17 cellular contexts compared by ENCODE assay signal in the genomic region with DNA sequence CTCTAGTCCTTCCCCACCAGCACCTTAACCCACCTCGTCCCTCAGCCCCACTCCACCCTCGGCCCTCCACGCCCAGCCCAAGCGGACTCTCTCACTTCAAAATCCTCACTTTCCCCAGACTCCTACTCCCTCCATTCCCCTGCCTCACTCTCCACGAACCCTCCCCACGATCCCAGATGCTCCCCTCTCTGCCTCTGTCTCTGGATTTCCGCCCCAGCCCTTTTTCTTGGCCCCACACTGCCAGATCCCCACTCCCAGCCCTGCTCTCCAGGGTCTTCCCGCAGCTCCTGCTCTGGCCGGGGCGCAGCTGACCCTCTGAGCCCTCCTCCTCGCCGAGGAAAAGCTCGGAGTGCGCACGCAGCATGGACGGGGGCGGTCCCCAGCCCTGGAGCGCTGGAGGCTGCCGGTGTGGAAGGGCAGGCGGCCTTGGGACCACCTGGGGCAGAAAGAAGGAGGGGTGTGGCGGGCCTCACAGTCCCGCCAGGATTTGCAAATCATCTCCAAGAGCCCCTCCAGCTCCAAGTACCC. TPM values are rescaled to one million over a fixed set of nuclear protein-coding genes. Genes with fewer than 3 reads are reported as not detected.
DNase-seq lines count a peak whose midpoint lies in the region; ATAC-seq, FAIRE-seq and TF ChIP-seq lines count a peak whose summit lies in the region.
"Had no signal": no experiment of that assay in that cellular context is flagged by ENCODE, and none has a peak within 500 bp of the region (broad histone marks: within the 10 kb centered on the region; RNA-seq: fewer than 3 reads in every experiment).

Gene TMEM114, minus strand, starts transcription at position 351 of the 528 bp plus-strand sequence. CDS start 673 bp downstream, outside the sequence.

- H3K23me2 ChIP-seq in H9 (ENCODE audit: insufficient read length, low read depth, low read length, poor library complexity, severe bottlenecking), result peaks cover 16% of the 10 kb centered on the region

- H3K18ac ChIP-seq in H9 (ENCODE audit: insufficient read length, low read depth, low read length), result no peak within 1 kb of the TSS

- H3K79me1 ChIP-seq in H9 (ENCODE audit: insufficient read depth, low read depth, low read length, poor library complexity, severe bottlenecking), result no peaks in the 10 kb centered on the region

- no peak within 1 kb of the TSS for H3K4ac ChIP-seq in H9 (ENCODE audit: low read depth, low read length)

- no peak within 1 kb of the TSS for H4K91ac ChIP-seq in H9 (ENCODE audit: insufficient read length, low read depth, low read length)

- no peak for ATAC-seq in RWPE2 (ENCODE audit: low read depth)
- peak in 3 of 4 donors; percentile 18 to 24 (median 22) for ATAC-seq in pancreas
- ATAC-seq in HG03460 (IDR thresholded peaks at IDR 0.05; ENCODE audit: unreplicated experiment), result no peak
- no peak for ATAC-seq in HG02852 (IDR thresholded peaks at IDR 0.05; ENCODE audit: unreplicated experiment)

- H3K14ac ChIP-seq in H9 (ENCODE audit: insufficient read depth, low read length), result peak within 1 kb of the TSS; percentile 74

- H3K27me3 ChIP-seq in H9 (ENCODE audit: insufficient read depth, low read length), result peaks cover 23% of the 10 kb centered on the region; the same call in 1 of the 2 replicates
- peaks cover 28% of the 10 kb centered on the region for H3K27me3 ChIP-seq in RWPE2 (ENCODE audit: insufficient read depth, poor library complexity, severe bottlenecking)
- peaks cover 20% of the 10 kb centered on the region for H3K27me3 ChIP-seq in iPS DF 6.9 (ENCODE audit: control insufficient read depth, insufficient read depth, low read length)
- H3K27me3 ChIP-seq in pancreas, result peaks cover 0 to 9% (median 5%) of the 10 kb centered on the region in 4 donors
- no peaks in the 10 kb centered on the region for H3K27me3 ChIP-seq in testis

- no peak within 1 kb of the TSS for H3K23ac ChIP-seq in H9 (ENCODE audit: insufficient read length, low read depth, low read length)

- no peak within 1 kb of the TSS for H2BK5ac ChIP-seq in H9 (ENCODE audit: insufficient read length, low read length)

- no peaks in the 10 kb centered on the region for H3K9me3 Mint-ChIP-seq in H9

- H2BK120ac ChIP-seq in H9 (ENCODE audit: low read depth, low read length, poor library complexity, severe bottlenecking), result no peak within 1 kb of the TSS

- no peak within 1 kb of the TSS for H2AFZ ChIP-seq in H9 (ENCODE audit: low read length)

- no peaks in the 10 kb centered on the region for H3K79me2 ChIP-seq in H9 (ENCODE audit: insufficient read depth, low read length)

- H3K4me1 Mint-ChIP-seq in H9, result peaks cover 11 to 12% of the 10 kb centered on the region in 2 experiments

- H3K36me3 Mint-ChIP-seq in H9 (ENCODE audit: insufficient read depth in 1 of 3, low read depth in 3 of 3), result no peaks in the 10 kb centered on the region

- peaks cover 23% of the 10 kb centered on the region for H3K27me3 Mint-ChIP-seq in H9 (ENCODE audit: low read depth)

- no peak within 1 kb of the TSS for H3T11ph ChIP-seq in H9 (ENCODE audit: low read length)

- FAIRE-seq in pancreas (lab: Jason Lieb, UNC), result no peak
- FAIRE-seq: GM12891 had no signal

- no peaks in the 10 kb centered on the region for H3K9me3 ChIP-seq in H9 (ENCODE audit: control insufficient read depth, low read depth, low read length)
- no peaks in the 10 kb centered on the region for H3K9me3 ChIP-seq in RWPE2 (ENCODE audit: severe bottlenecking)
- no peaks in the 10 kb centered on the region for H3K9me3 ChIP-seq in iPS DF 6.9 (ENCODE audit: control insufficient read depth, insufficient read depth, low read length)
- H3K9me3 ChIP-seq in pancreas, result no peaks in the 10 kb centered on the region
- no peaks in the 10 kb centered on the region for H3K9me3 ChIP-seq in testis
- H3K9me3 ChIP-seq: colonic mucosa, right lobe of liver had no signal

- no peaks in the 10 kb centered on the region for H3K4me1 ChIP-seq in H9 (ENCODE audit: insufficient read depth, low read length)
- peaks cover 11% of the 10 kb centered on the region for H3K4me1 ChIP-seq in RWPE2 (ENCODE audit: insufficient read depth, poor library complexity, severe bottlenecking)
- peaks cover 3% of the 10 kb centered on the region; the same call in 1 of the 2 replicates for H3K4me1 ChIP-seq in iPS DF 6.9 (ENCODE audit: control insufficient read depth, insufficient read depth, low read length)
- peaks cover 0 to 6% (median 0%) of the 10 kb centered on the region in 3 donors for H3K4me1 ChIP-seq in pancreas
- H3K4me1 ChIP-seq in testis, result peaks cover 9% of the 10 kb centered on the region
- H3K4me1 ChIP-seq: colonic mucosa had no signal

- H4K5ac ChIP-seq in H9 (ENCODE audit: insufficient read length, low read depth, low read length), result no peak within 1 kb of the TSS

- no peak within 1 kb of the TSS for H3K56ac ChIP-seq in H9 (ENCODE audit: insufficient read length, low read depth, low read length)

- H3K4me2 ChIP-seq in H9 (ENCODE audit: insufficient read depth, insufficient read length, low read length), result peak within 1 kb of the TSS; percentile 84

- H3K36me3 ChIP-seq in RWPE2 (ENCODE audit: low read depth) (no peaks in the 10 kb centered on the region), iPS DF 6.9 (ENCODE audit: control insufficient read depth, insufficient read depth, low read length) (no peaks in the 10 kb centered on the region), pancreas (no peaks in the 10 kb centered on the region), testis (ENCODE audit: low read depth, missing control alignments) (no peaks in the 10 kb centered on the region)
- H3K36me3 ChIP-seq: colonic mucosa, right lobe of liver had no signal

- DNase-seq in H9 (peak; percentile 54), RWPE2 (ENCODE audit: low spot score) (no peak), iPS DF 6.9 (ENCODE audit: low read depth, low spot score) (no peak), pancreas (peak in 1 of 6 donors; percentile 59), testis (no peak), GM10266 (ENCODE audit: extremely low spot score) (no peak)
- DNase-seq: activated CD4-positive, CD25-positive, alpha-beta regulatory T cell; colonic mucosa; right lobe of liver; stimulated activated CD4-positive, alpha-beta T cell treated with anti-CD3 and anti-CD28 coated beads, Interleukin-4, amount 100 ng/mL, for 4 hours; stimulated activated naive CD4-positive, alpha-beta T cell had no signal

- no CpG with 5 or more reads among the region's 22 CpGs for WGBS in H9 (ENCODE audit: extremely low coverage, insufficient read length, low lambda C conversion rate)
- no CpG with 5 or more reads among the region's 22 CpGs for WGBS in iPS DF 6.9 (ENCODE audit: insufficient coverage, insufficient read length)
- 3 to 6% methylated on average over 22 of the region's 22 CpGs for WGBS in pancreas, 2 donors
- 0 to 2% methylated on average over 17 to 22 of the region's 22 CpGs for WGBS in testis, 2 donors

- TF ChIP-seq CTCF in H9 (conservative IDR thresholded peaks at IDR 0.05) (no peak), RWPE2 (IDR thresholded peaks at IDR 0.05; ENCODE audit: poor library complexity, severe bottlenecking) (no peak), pancreas (IDR thresholded peaks at IDR 0.05) (no peak), testis (IDR thresholded peaks at IDR 0.05) (no peak), GM10266 (IDR thresholded peaks at IDR 0.05; ENCODE audit: control insufficient read depth, insufficient read depth, low read depth, missing control alignments) (no peak)

- no peak within 1 kb of the TSS for H4K8ac ChIP-seq in H9 (replicated peaks; ENCODE audit: insufficient read length, low read depth, low read length)

- no peak within 1 kb of the TSS for H3K27ac ChIP-seq in H9 (ENCODE audit: insufficient read length, low read depth, low read length)
- no peak within 1 kb of the TSS for H3K27ac ChIP-seq in RWPE2 (ENCODE audit: poor library complexity, severe bottlenecking)
- no peak within 1 kb of the TSS for H3K27ac ChIP-seq in iPS DF 6.9 (ENCODE audit: low read length)
- H3K27ac ChIP-seq in pancreas, result no peak within 1 kb of the TSS
- H3K27ac ChIP-seq in testis, result no peak within 1 kb of the TSS
- H3K27ac ChIP-seq: colonic mucosa, right lobe of liver had no signal

- H3K4me3 ChIP-seq in RWPE2 (ENCODE audit: severe bottlenecking) (peak within 1 kb of the TSS; percentile 14), iPS DF 6.9 (ENCODE audit: low read length) (peak within 1 kb of the TSS; percentile 28), pancreas (peak within 1 kb of the TSS in 3 of 4 donors; percentile 6 to 42 (median 24)), testis (peak within 1 kb of the TSS in 1 of 2 donors; percentile 18)
- H3K4me3 ChIP-seq: colonic mucosa, right lobe of liver had no signal

- H3K9ac ChIP-seq in H9 (ENCODE audit: extremely low read depth, insufficient read length, low read length), result no peak within 1 kb of the TSS

- H2AK5ac ChIP-seq in H9 (ENCODE audit: insufficient read length, low read length), result no peak within 1 kb of the TSS

- no peak within 1 kb of the TSS for H2BK15ac ChIP-seq in H9 (ENCODE audit: low read depth, low read length)

- TF ChIP-seq POLR2A in testis (IDR thresholded peaks at IDR 0.05), result no peak

- H3K4me3 Mint-ChIP-seq in H9, result no peak within 1 kb of the TSS; a peak in 4 of 5 replicates

- no peak within 1 kb of the TSS for H3K27ac Mint-ChIP-seq in H9

- intact Hi-C loops in pancreas (cut with DNase I), result no loop called here
- intact Hi-C loops in testis (cut with DNase I; ENCODE audit: low total_unique reads), result no loop called here

- H2BK12ac ChIP-seq in H9 (ENCODE audit: insufficient read length, low read depth, low read length), result no peak within 1 kb of the TSS

- H4K20me1 ChIP-seq in H9 (ENCODE audit: control insufficient read depth, insufficient read depth, insufficient read length), result no peaks in the 10 kb centered on the region

- H2BK20ac ChIP-seq in H9 (ENCODE audit: low read depth, low read length, poor library complexity, severe bottlenecking), result no peak within 1 kb of the TSS

RNA-seq across cellular contexts. Expression of gene TMEM114, which starts in this region (rescaled TPM):
- total RNA-seq in H9 (2021) (0.33 and 1.2 TPM in 2 replicates), pancreas (not detected), testis (not detected)
- polyA plus RNA-seq in pancreas (not detected), testis (ENCODE audit: insufficient read depth, low read depth, low replicate concordance) (not detected)
- total RNA-seq: colonic mucosa, Daoy, fibroblast of lung, OCI-LY7, right lobe of liver had no signal
- polyA plus RNA-seq: fibroblast of lung had no signal

Comparison
In these comparisons a context has a peak if more than half of its experiments do, and no peak if none do; other contexts are left out.
1. Peak in ATAC-seq and H3K4me3 ChIP-seq in pancreas; RNA of the gene not detected or under 1 TPM.